ENCODE assay signal across 17 cellular contexts in the genomic region with DNA sequence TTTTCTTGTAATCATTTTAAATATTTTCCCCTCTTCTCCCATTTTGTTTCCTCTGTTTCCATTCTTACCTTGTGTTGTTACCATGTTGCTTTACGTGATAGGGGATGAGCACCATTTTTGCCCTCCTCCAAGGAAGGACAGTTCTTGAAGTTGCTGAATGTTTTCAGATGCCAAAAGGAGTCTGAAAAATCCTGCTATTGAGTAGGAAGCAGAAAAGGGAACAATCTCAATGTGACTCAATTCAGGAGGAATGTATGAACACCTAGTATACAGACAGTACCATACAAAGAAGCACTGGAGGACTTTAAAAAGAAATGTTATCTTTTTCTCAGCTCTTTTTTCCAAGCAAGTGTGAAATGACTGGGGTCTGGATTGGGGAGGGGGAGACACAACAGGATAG. TPM values are rescaled to one million over a fixed set of nuclear protein-coding genes. Genes with fewer than 3 reads are reported as not detected.
DNase-seq lines count a peak whose midpoint lies in the region; ATAC-seq and TF ChIP-seq lines count a peak whose summit lies in the region.
"Had no signal": no experiment of that assay in that cellular context is flagged by ENCODE, and none has a peak within 500 bp of the region (broad histone marks: within the 10 kb centered on the region; RNA-seq: fewer than 3 reads in every experiment).

No MANE protein-coding gene starts in this region.

- in situ Hi-C loops in IMR-90 (cut with MboI; ENCODE audit: low sequenced_read_pairs), result no loop called here

- no peak overlapping the region for H4K91ac ChIP-seq in IMR-90 (ENCODE audit: insufficient read depth, low read depth, low read length)

- peaks cover 5% of the 10 kb centered on the region for H3K79me2 ChIP-seq in ACC112 (ENCODE audit: control insufficient read depth, insufficient read depth, low read length, unreplicated experiment)

- CTCF ChIA-PET in IMR-90 (lab: Yijun Ruan, JAX), result no interaction called here

- H3K27ac ChIP-seq in ACC112 (ENCODE audit: low read depth, low read length) (no peak overlapping the region), IMR-90 (ENCODE audit: insufficient read depth, low read length) (no peak overlapping the region), duodenal mucosa (ENCODE audit: low read depth, low read length) (peak overlapping the region; percentile 56)
- H3K27ac ChIP-seq: BLaER1 treated with 17β-estradiol and CSF1 and Interleukin-3, amounts not matched to agents 10 nM and 100 nM; cardiac muscle cell; psoas muscle; upper lobe of left lung had no signal

- H3K4me2 ChIP-seq in IMR-90 (ENCODE audit: low read depth, low read length), result no peak overlapping the region

- H3K14ac ChIP-seq in IMR-90 (replicated peaks; ENCODE audit: low read depth, low read length), result 0 out of 2 replicates have a peak overlapping the region, but pooled peaks have one; percentile 11

- H3K56ac ChIP-seq in IMR-90 (ENCODE audit: extremely low read depth, insufficient read depth, low read length), result no peak overlapping the region

- no peak overlapping the region for H3K23ac ChIP-seq in IMR-90 (ENCODE audit: low read depth, low read length)

- H3K4me3 ChIP-seq in ACC112 (ENCODE audit: low read depth, low read length) (no peak overlapping the region), IMR-90 (ENCODE audit: insufficient read depth, low read depth, low read length) (no peak overlapping the region), duodenal mucosa (ENCODE audit: low read depth in 1 of 2, low read length in 2 of 2) (no peak overlapping the region), mucosa of descending colon (no peak overlapping the region)
- H3K4me3 ChIP-seq: BLaER1 treated with 17β-estradiol and CSF1 and Interleukin-3, amounts not matched to agents 10 nM and 100 nM; cardiac muscle cell; psoas muscle; stomach; upper lobe of left lung had no signal

- H3K36me3 ChIP-seq in ACC112 (ENCODE audit: insufficient read depth, low read length) (no peaks in the 10 kb centered on the region), IMR-90 (ENCODE audit: control insufficient read depth, insufficient read depth, low read length) (no peaks in the 10 kb centered on the region), duodenal mucosa (ENCODE audit: control insufficient read depth in 1 of 2, insufficient read depth in 2 of 2, low read length in 2 of 2) (no peaks in the 10 kb centered on the region), mucosa of descending colon (ENCODE audit: low read depth) (no peaks in the 10 kb centered on the region)
- H3K36me3 ChIP-seq: BLaER1 treated with 17β-estradiol and CSF1 and Interleukin-3, amounts not matched to agents 10 nM and 100 nM; cardiac muscle cell; stomach; upper lobe of left lung had no signal

- H2BK20ac ChIP-seq in IMR-90 (ENCODE audit: low read depth, low read length), result no peak overlapping the region

- DNase-seq in IMR-90 (peak; percentile 48), mucosa of descending colon (no peak), NCI-H128 (lab: John Stamatoyannopoulos, UW; ENCODE audit: unreplicated experiment) (no peak)
- DNase-seq in activated CD4-positive, alpha-beta T cell treated with anti-CD3 and anti-CD28 coated beads for 1 hour, result no peak
- DNase-seq in activated CD8-positive, alpha-beta memory T cell treated with anti-CD3 and anti-CD28 coated beads for 24 hours, result no peak
- DNase-seq: erythroblast, left ventricle myocardium superior, NCI-H1417 treated with DMSO at 0.1 percent for 48 hours, NCI-H524 treated with DMSO at 0.1 percent for 48 hours, psoas muscle, stomach, upper lobe of left lung had no signal

- intact Hi-C loops in IMR-90 (cut with micrococcal nuclease), result loop anchor here (5.0 kb wide), 1 partner anchor 77 kb away; no protein-coding TSS in a partner anchor
- intact Hi-C loops in mucosa of descending colon (cut with DNase I, micrococcal nuclease), result no loop called here

- H3K4me1 ChIP-seq in ACC112 (ENCODE audit: control insufficient read depth, insufficient read depth, low read length, unreplicated experiment) (peaks cover 12% of the 10 kb centered on the region), IMR-90 (ENCODE audit: control insufficient read depth, insufficient read depth, low read length) (peaks cover 2% of the 10 kb centered on the region; the same call in 1 of the 2 replicates), duodenal mucosa (ENCODE audit: control insufficient read depth in 1 of 2, insufficient read depth in 2 of 2, low read length in 2 of 2) (peaks cover 6 to 26% of the 10 kb centered on the region in 2 donors), mucosa of descending colon (ENCODE audit: low read depth) (peaks cover 26% of the 10 kb centered on the region)
- H3K4me1 ChIP-seq: psoas muscle had no signal

- ATAC-seq in IMR-90 (ENCODE audit: low read depth) (no peak), mucosa of descending colon (peak; percentile 0), GM19324 (IDR thresholded peaks at IDR 0.05; ENCODE audit: low FRiP score, unreplicated experiment) (no peak)
- ATAC-seq: left ventricle myocardium superior, psoas muscle had no signal

- no CpG with 5 or more reads among the region's 1 CpG for WGBS in IMR-90 (ENCODE audit: extremely low coverage in 2 of 2, insufficient read length in 1 of 2), 2 experiments

- H3K9me1 ChIP-seq in IMR-90 (ENCODE audit: insufficient read depth, low read length), result no peaks in the 10 kb centered on the region

- TF ChIP-seq RAD21 in IMR-90 (IDR thresholded peaks at IDR 0.05; ENCODE audit: low read length), result no peak

- TF ChIP-seq CTCF in IMR-90 (conservative IDR thresholded peaks at IDR 0.05; ENCODE audit: low read depth, low read length) (no peak), mucosa of descending colon (IDR thresholded peaks at IDR 0.05) (no peak)

- H3K79me1 ChIP-seq in IMR-90 (ENCODE audit: low read depth in 1 of 2, low read length in 2 of 2), result peaks cover 0 to 7% of the 10 kb centered on the region in 2 experiments; a peak in 1 of 4 replicates

- H2AK9ac ChIP-seq in IMR-90 (replicated peaks; ENCODE audit: low read depth, low read length, poor library complexity), result no peak overlapping the region

- no peaks in the 10 kb centered on the region for H4K20me1 ChIP-seq in IMR-90 (ENCODE audit: insufficient read depth, low read length)
- H4K20me1 ChIP-seq: BLaER1 treated with 17β-estradiol and CSF1 and Interleukin-3, amounts not matched to agents 10 nM and 100 nM had no signal

- H3K9ac ChIP-seq in IMR-90 (ENCODE audit: low read depth, low read length), result no peak overlapping the region; the same call in 1 of the 2 replicates
- H3K9ac ChIP-seq in duodenal mucosa (ENCODE audit: low read depth in 1 of 2, low read length in 2 of 2), result peak overlapping the region in 1 of 2 donors; percentile 37
- H3K9ac ChIP-seq: BLaER1 treated with 17β-estradiol and CSF1 and Interleukin-3, amounts not matched to agents 10 nM and 100 nM had no signal

- POLR2A ChIA-PET in IMR-90 (lab: Charles Lee; ENCODE audit: unreplicated experiment), result no interaction called here

- H2AK5ac ChIP-seq in IMR-90 (ENCODE audit: low read depth, low read length), result no peak overlapping the region

- H2AFZ ChIP-seq in ACC112 (ENCODE audit: low read length, unreplicated experiment) (peak overlapping the region; percentile 47), IMR-90 (replicated peaks; ENCODE audit: low read length, poor library complexity) (no peak overlapping the region)

- BruUV-seq in IMR-90 (replicated peaks; lab: Mats Ljungman, UMichigan), result no TSS peak

- no peak overlapping the region; the same call in 1 of the 2 replicates for H3K18ac ChIP-seq in IMR-90 (ENCODE audit: low read depth, low read length)

- H3K4ac ChIP-seq in IMR-90 (ENCODE audit: low read depth, low read length), result no peak overlapping the region

- H2BK120ac ChIP-seq in IMR-90 (ENCODE audit: low read depth, low read length), result no peak overlapping the region

- peak overlapping the region; percentile 34 for H2BK5ac ChIP-seq in IMR-90 (ENCODE audit: low read depth, low read length, poor library complexity, severe bottlenecking)

- dilution Hi-C loops in IMR-90 (cut with HindIII; ENCODE audit: low sequenced_read_pairs, unreplicated experiment), result no loop called here

- H3K27me3 ChIP-seq in ACC112 (ENCODE audit: insufficient read depth, low read length), result no peaks in the 10 kb centered on the region
- H3K27me3 ChIP-seq in IMR-90 (ENCODE audit: control insufficient read depth, insufficient read depth, low read length), result no peaks in the 10 kb centered on the region
- H3K27me3 ChIP-seq in duodenal mucosa (ENCODE audit: control insufficient read depth in 1 of 2, insufficient read depth in 2 of 2, low read length in 2 of 2), result no peaks in the 10 kb centered on the region
- H3K27me3 ChIP-seq: BLaER1 treated with 17β-estradiol and CSF1 and Interleukin-3, amounts not matched to agents 10 nM and 100 nM; cardiac muscle cell; stomach; upper lobe of left lung had no signal

- no peak overlapping the region for H4K5ac ChIP-seq in IMR-90 (ENCODE audit: low read depth, low read length)

- 0 out of 3 replicates have a peak overlapping the region, but pooled peaks have one; percentile 26 for H2BK15ac ChIP-seq in IMR-90 (ENCODE audit: low read depth, low read length)

- no peak for TF ChIP-seq POLR2A in IMR-90 (IDR thresholded peaks at IDR 0.05; ENCODE audit: low read depth, low read length)

- 0 out of 4 replicates have a peak overlapping the region, but pooled peaks of 1 of the 2 experiments have one; percentile 27 for H4K8ac ChIP-seq in IMR-90 (ENCODE audit: low read depth in 2 of 2, low read length in 2 of 2)

- no peaks in the 10 kb centered on the region for H3K9me3 ChIP-seq in IMR-90 (ENCODE audit: control insufficient read depth, insufficient read depth, low read length)
- H3K9me3 ChIP-seq in duodenal mucosa (ENCODE audit: control insufficient read depth in 1 of 2, low read length in 2 of 2), result no peaks in the 10 kb centered on the region
- H3K9me3 ChIP-seq in mucosa of descending colon, result no peaks in the 10 kb centered on the region
- H3K9me3 ChIP-seq: psoas muscle, stomach, upper lobe of left lung had no signal

TF ChIP-seq in IMR-90, 13 proteins besides CTCF, POLR2A, EP300 and RAD21 (continues in another document):
- no peak for TF ChIP-seq CEBPB (IDR thresholded peaks at IDR 0.05; ENCODE audit: low read depth, low read length)
- TF ChIP-seq RCOR1 (IDR thresholded peaks at IDR 0.05; ENCODE audit: insufficient replicate concordance, low read length), result no peak
- TF ChIP-seq NFE2L2 (IDR thresholded peaks at IDR 0.05; ENCODE audit: low read depth, low read length), result no peak
- no peak for TF ChIP-seq MXI1 (IDR thresholded peaks at IDR 0.05; ENCODE audit: borderline replicate concordance, low read depth, low read length)
- no peak for TF ChIP-seq FOS (IDR thresholded peaks at IDR 0.05; ENCODE audit: low read depth, low read length)

RNA-seq across cellular contexts. Expression of a gene that starts 5.1 kb away (rescaled TPM):
- total RNA-seq in IMR-90 (2012; rRNA removed) (31.7 and 45.3 TPM in 2 replicates), mucosa of descending colon (100 to 1,000 TPM; 102 to 206 (median 118) TPM)
- polyA plus RNA-seq in IMR-90 (2012; rRNA removed), result 10.4 and 13.3 TPM in 2 replicates
- 1.8 and 18.5 TPM in 2 replicates for polyA plus RNA-seq in IMR-90 (2012; cell fraction: cytosol; rRNA removed)
- polyA plus RNA-seq in IMR-90 (2012; cell fraction: nucleus; rRNA removed; ENCODE audit: low replicate concordance), result 1.7 and 34.1 TPM in 2 replicates
